5 cellular contexts compared by ENCODE assay signal in the genomic region with DNA sequence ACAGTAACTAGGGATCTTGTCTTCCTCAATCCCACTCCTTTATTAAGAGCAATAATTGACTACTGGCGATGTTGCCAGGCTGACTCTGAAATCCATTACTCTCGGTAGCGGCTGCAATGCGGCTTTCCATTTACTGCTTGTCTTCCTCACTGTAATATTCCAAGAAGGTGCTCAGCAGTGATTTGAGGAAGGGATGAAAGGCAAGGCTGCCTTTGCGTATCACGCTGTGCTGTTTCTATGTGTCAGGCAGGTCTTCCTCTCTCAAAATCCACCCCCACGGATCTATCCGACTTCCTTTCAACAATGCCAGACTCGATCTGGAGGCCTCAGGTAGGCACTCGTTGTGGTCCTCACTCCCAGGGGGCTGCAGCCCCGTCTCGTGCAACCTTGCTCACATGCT.
"Had no signal": no experiment of that assay in that cellular context is flagged by ENCODE, and none has a peak within 500 bp of the region (broad histone marks: within the 10 kb centered on the region; RNA-seq: fewer than 3 reads in every experiment).

No MANE protein-coding gene starts in this region.

- H3K36me3 Mint-ChIP-seq: IgD-negative memory B cell had no signal

- H3K4me3 Mint-ChIP-seq: GM23338, H9 had no signal

- H3K4me1 Mint-ChIP-seq: IgD-negative memory B cell had no signal

- H3K9me3 Mint-ChIP-seq: GM23338, H9 had no signal

- DNase-seq: H9, HCEC 1CT, KBM-7 had no signal

- H3K27ac Mint-ChIP-seq: GM23338, H9, IgD-negative memory B cell had no signal
